Comparison of ENCODE assay signal across 15 cellular contexts in genomic region chr1:170698711-170699275, GRCh38. TPM values are rescaled to one million over a fixed set of nuclear protein-coding genes. Genes with fewer than 3 reads are reported as not detected.
DNase-seq lines count a peak whose midpoint lies in the region; ATAC-seq and TF ChIP-seq lines count a peak whose summit lies in the region.
"Had no signal": no experiment of that assay in that cellular context is flagged by ENCODE, and none has a peak within 500 bp of the region (broad histone marks: within the 10 kb centered on the region; RNA-seq: fewer than 3 reads in every experiment).

No MANE protein-coding gene starts in this region.

- H3K27ac ChIP-seq in heart right ventricle: peak overlapping the region; percentile 2 to 88 (median 66)

- ATAC-seq in heart right ventricle (peak in 7 of 8 donors; percentile 37 to 80 (median 64)), GM19035 (IDR thresholded peaks at IDR 0.05; ENCODE audit: unreplicated experiment) (no peak), GM19452 (IDR thresholded peaks at IDR 0.05; ENCODE audit: unreplicated experiment) (no peak), HG02981 (IDR thresholded peaks at IDR 0.05; ENCODE audit: unreplicated experiment) (no peak)
- ATAC-seq: activated CD4-positive, CD25-positive, alpha-beta regulatory T cell treated with anti-CD3 and anti-CD28 coated beads, Interleukin-2, amount 50 U/mL, for 24 hours; natural killer cell; Panc1 had no signal

- intact Hi-C loops in heart right ventricle (cut with DNase I): no loop called here

- H3K4me3 ChIP-seq in heart right ventricle: peak overlapping the region in 2 of 10 donors; percentile 15 to 17

- H3K4me1 ChIP-seq in heart right ventricle: peaks cover 11 to 76% (median 67%) of the 10 kb centered on the region in 9 donors

- TF ChIP-seq CTCF in heart right ventricle (IDR thresholded peaks at IDR 0.05): no peak

- 12 to 24% methylated on average over 6 of the region's 6 CpGs for WGBS in heart right ventricle, 2 donors

- DNase-seq in EH (ENCODE audit: low read depth) (peak; percentile 81), astrocyte of the hippocampus (ENCODE audit: low read depth, low spot score) (peak; percentile 81), heart right ventricle (no peak), pons (ENCODE audit: low spot score) (peak; percentile 95), GDM1 (lab: John Stamatoyannopoulos, UW) (no peak)
- DNase-seq: activated naive CD4-positive, alpha-beta T cell treated with Interleukin-2 at 50 U/mL for 16 hours; H7; natural killer cell; NCI-H1048 had no signal

- no peaks in the 10 kb centered on the region for H3K9me3 ChIP-seq in heart right ventricle

- no peaks in the 10 kb centered on the region for H3K27me3 ChIP-seq in heart right ventricle

- no peaks in the 10 kb centered on the region for H3K36me3 ChIP-seq in heart right ventricle

RNA-seq across cellular contexts. Expression of gene PRRX1, which starts 34.9 kb away (rescaled TPM):
- total RNA-seq in heart right ventricle: 100 to 1,000 TPM in 6 of 10 donors, 10 to 100 TPM in 4; 29.7 to 113 (median 104) TPM
- 10 to 100 TPM; 23.0 to 25.6 TPM for polyA plus RNA-seq in heart right ventricle
- total RNA-seq: H7, natural killer cell had no signal
- polyA plus RNA-seq: CD14-positive monocyte had no signal

Comparison
In these comparisons a context has a peak if more than half of its experiments do, and no peak if none do; other contexts are left out.
1. DNase-seq: peak in EH (single experiment), astrocyte of the hippocampus (single experiment) and pons (single experiment); none in heart right ventricle (0 of 2) and GDM1 (single experiment).
2. ATAC-seq: peak in heart right ventricle (7 of 8); none in GM19035 (single experiment), GM19452 (single experiment) and HG02981 (single experiment).